In the genomic region with DNA sequence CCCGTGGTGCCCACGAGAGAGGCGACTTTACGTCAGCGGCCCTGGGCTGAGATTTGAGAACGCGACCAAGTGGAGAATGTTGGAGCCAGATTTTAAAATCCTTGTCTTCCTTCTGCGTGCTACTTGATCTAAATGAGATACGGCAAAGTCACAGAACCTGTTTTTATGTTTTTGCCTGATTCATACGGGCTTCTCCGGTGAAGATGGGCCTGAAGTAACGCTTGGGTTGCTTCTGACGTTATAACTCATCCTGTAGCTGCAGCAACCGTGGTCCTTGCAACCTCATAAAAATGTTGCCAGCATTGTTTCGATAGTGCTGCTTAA, we compare ENCODE assay signal across 8 cellular contexts. TPM values are rescaled to one million over a fixed set of nuclear protein-coding genes. Genes with fewer than 3 reads are reported as not detected.
DNase-seq lines count a peak whose midpoint lies in the region; ATAC-seq, FAIRE-seq and TF ChIP-seq lines count a peak whose summit lies in the region.

No MANE protein-coding gene starts in this region.

- peak overlapping the region; percentile 99 for H2AFZ ChIP-seq in PC-9
- peak overlapping the region; percentile 77 for H2AFZ ChIP-seq in neuron (ENCODE audit: low read depth, low read length)

- intact Hi-C loops in PC-9 (cut with micrococcal nuclease; ENCODE audit: unreplicated experiment): loop anchor here (10.0 kb wide), 1 partner anchor 351 kb away; no protein-coding TSS in a partner anchor

- H4K20me1 ChIP-seq in PC-9 (ENCODE audit: insufficient read depth): no peaks in the 10 kb centered on the region

- no peak for TF ChIP-seq POLR2A in H54 (IDR thresholded peaks at IDR 0.05; ENCODE audit: low read depth, low read length)

- H3K4me3 ChIP-seq in PC-9 (peak overlapping the region; percentile 91), epithelial cell of proximal tubule (ENCODE audit: low read depth, low read length) (peak overlapping the region; percentile 99), neuron (ENCODE audit: low read length) (peak overlapping the region; percentile 74)

- DNase-seq in PC-9 (no peak), epithelial cell of proximal tubule (ENCODE audit: low read depth) (no peak), hippocampal formation (lab: John Stamatoyannopoulos, UW) (no peak), D341Med (ENCODE audit: low spot score) (no peak), NCI-H774 (lab: John Stamatoyannopoulos, UW) (no peak), H54 (ENCODE audit: insufficient read length, low spot score) (no peak)

- H3K27me3 ChIP-seq in PC-9 (ENCODE audit: insufficient read depth, low read depth) (no peaks in the 10 kb centered on the region), neuron (ENCODE audit: insufficient read depth, low read length) (no peaks in the 10 kb centered on the region)

- no peaks in the 10 kb centered on the region for H3K9me2 ChIP-seq in PC-9 (ENCODE audit: insufficient read depth)

- TSS peak; percentile 93 for BruUV-seq in PC-9 (replicated peaks; lab: Mats Ljungman, UMichigan)

- H3K4me2 ChIP-seq in PC-9: peak overlapping the region; percentile 88

- H3F3A ChIP-seq in PC-9 (ENCODE audit: insufficient read depth, low read depth): no peaks in the 10 kb centered on the region

- H3K79me2 ChIP-seq in PC-9 (ENCODE audit: low read depth): peaks cover 29% of the 10 kb centered on the region

- H3K4me1 ChIP-seq in PC-9 (replicated peaks; ENCODE audit: insufficient read depth): peaks cover 10% of the 10 kb centered on the region
- peaks cover 13% of the 10 kb centered on the region for H3K4me1 ChIP-seq in neuron (ENCODE audit: insufficient read depth, low read length)

- H3K9me3 ChIP-seq in PC-9 (ENCODE audit: insufficient read depth, low read depth) (no peaks in the 10 kb centered on the region), neuron (ENCODE audit: low read length) (no peaks in the 10 kb centered on the region)

- POLR2A ChIA-PET in PC-9 (lab: Charles Lee; ENCODE audit: unreplicated experiment): interaction anchor here (0.6 to 0.7 kb wide), 4 partner anchors 16 to 1089 kb away, joined by 3 to 6 read pairs (median 4); no protein-coding TSS in a partner anchor

- peak; percentile 3 for ATAC-seq in GM19395 (IDR thresholded peaks at IDR 0.05; ENCODE audit: unreplicated experiment)

- CTCF ChIA-PET in PC-9 (lab: Charles Lee): no interaction called here

- peak overlapping the region; percentile 48 for H3K27ac ChIP-seq in PC-9

- FAIRE-seq in H54 (lab: Jason Lieb, UNC): no peak

- TF ChIP-seq CTCF in PC-9 (conservative IDR thresholded peaks at IDR 0.05) (no peak), epithelial cell of proximal tubule (conservative IDR thresholded peaks at IDR 0.05; ENCODE audit: low read depth, low read length) (no peak)

- H3K36me3 ChIP-seq in PC-9 (ENCODE audit: low read depth) (no peaks in the 10 kb centered on the region), neuron (ENCODE audit: insufficient read depth, low read length) (peaks cover 6% of the 10 kb centered on the region)

RNA-seq across cellular contexts. Expression of a gene that starts 0.5 kb away (rescaled TPM):
- total RNA-seq in PC-9 (2021): 12.4 and 16.7 TPM in 2 replicates
- 7.3 and 10.9 TPM in 2 replicates for total RNA-seq in epithelial cell of proximal tubule
